Comparison of ENCODE assay signal across 21 cellular contexts in genomic region chr12:54934419-54934818, GRCh38. TPM values are rescaled to one million over a fixed set of nuclear protein-coding genes. Genes with fewer than 3 reads are reported as not detected.
A peak's percentile ranks its signal among the peaks of the same experiment; 100 is the strongest.
DNase-seq lines count a peak whose midpoint lies in the region; ATAC-seq, FAIRE-seq and TF ChIP-seq lines count a peak whose summit lies in the region.
"Had no signal": no experiment of that assay in that cellular context is flagged by ENCODE, and none has a peak within 500 bp of the region (broad histone marks: within the 10 kb centered on the region; RNA-seq: fewer than 3 reads in every experiment).

No MANE protein-coding gene starts in this region.

- H3K27ac ChIP-seq in IMR-90 (ENCODE audit: insufficient read depth, low read length), result no peak overlapping the region

- no peak for ATAC-seq in activated naive CD4-positive, alpha-beta T cell treated with anti-CD3 and anti-CD28 coated beads, Interleukin-2, amount 50 U/mL, for 72 hours
- ATAC-seq in IMR-90 (ENCODE audit: low read depth) (no peak), HG02884 (IDR thresholded peaks at IDR 0.05; ENCODE audit: unreplicated experiment) (no peak)
- no peak for ATAC-seq in activated naive CD8-positive, alpha-beta T cell treated with anti-CD3 and anti-CD28 coated beads, Interleukin-2, amount 50 U/mL, for 24 hours
- ATAC-seq in natural killer cell treated with Interleukin-12 subunit alpha and Interleukin-12 subunit beta and Interleukin-15 and Interleukin-18, amount 100 ng/mL, for 72 hours, result no peak

- H4K91ac ChIP-seq in IMR-90 (ENCODE audit: insufficient read depth, low read depth, low read length), result no peak overlapping the region

- no peak overlapping the region for H4K8ac ChIP-seq in IMR-90 (ENCODE audit: low read depth in 2 of 2, low read length in 2 of 2)

- peak overlapping the region; percentile 22 for H2BK5ac ChIP-seq in IMR-90 (ENCODE audit: low read depth, low read length, poor library complexity, severe bottlenecking)

- H3K4me1 ChIP-seq in IMR-90 (ENCODE audit: control insufficient read depth, insufficient read depth, low read length), result no peaks in the 10 kb centered on the region; the same call in 1 of the 2 replicates
- H3K4me1 ChIP-seq: HAP-1 had no signal

- TF ChIP-seq CTCF in IMR-90 (conservative IDR thresholded peaks at IDR 0.05; ENCODE audit: low read depth, low read length) (no peak), glutamatergic neuron (IDR thresholded peaks at IDR 0.05; ENCODE audit: partially characterized antibody, unreplicated experiment) (no peak)

- H3K18ac ChIP-seq in IMR-90 (ENCODE audit: low read depth, low read length), result no peak overlapping the region

- H4K5ac ChIP-seq in IMR-90 (ENCODE audit: low read depth, low read length), result peak overlapping the region; percentile 27; the same call in 1 of the 2 replicates

- no TSS peak for BruUV-seq in IMR-90 (replicated peaks; lab: Mats Ljungman, UMichigan)

- H3K4me1 Mint-ChIP-seq in activated naive CD4-positive, alpha-beta T cell treated with anti-CD3 and anti-CD28 coated beads for 36 hours (ENCODE audit: low read depth), result peaks cover 69% of the 10 kb centered on the region
- peaks cover 73% of the 10 kb centered on the region for H3K4me1 Mint-ChIP-seq in activated naive CD8-positive, alpha-beta T cell treated with anti-CD3 and anti-CD28 coated beads, Interleukin-2, amount 50 U/mL, for 24 hours
- peaks cover 58 to 67% of the 10 kb centered on the region in 2 donors for H3K4me1 Mint-ChIP-seq in natural killer cell treated with Interleukin-12 subunit alpha and Interleukin-12 subunit beta and Interleukin-15 and Interleukin-18, amount 100 ng/mL, for 72 hours (ENCODE audit: low read depth in 2 of 2)
- H3K4me1 Mint-ChIP-seq in glutamatergic neuron (ENCODE audit: low read depth, unreplicated experiment), result peaks cover 11% of the 10 kb centered on the region

- no peak overlapping the region for H3K56ac ChIP-seq in IMR-90 (ENCODE audit: extremely low read depth, insufficient read depth, low read length)

- no peak overlapping the region for H3K4ac ChIP-seq in IMR-90 (ENCODE audit: low read depth, low read length)

- no peak overlapping the region for H2BK15ac ChIP-seq in IMR-90 (ENCODE audit: low read depth, low read length)

- no peak overlapping the region for H3K9ac ChIP-seq in IMR-90 (ENCODE audit: low read depth, low read length)

- H2AFZ ChIP-seq in IMR-90 (replicated peaks; ENCODE audit: low read length, poor library complexity), result no peak overlapping the region

- POLR2A ChIA-PET in IMR-90 (lab: Charles Lee; ENCODE audit: unreplicated experiment), result no interaction called here

- H3K36me3 Mint-ChIP-seq in activated naive CD4-positive, alpha-beta T cell treated with anti-CD3 and anti-CD28 coated beads for 36 hours (ENCODE audit: low read depth), result peaks cover 13% of the 10 kb centered on the region
- peaks cover 40 to 76% of the 10 kb centered on the region in 2 donors for H3K36me3 Mint-ChIP-seq in activated naive CD4-positive, alpha-beta T cell treated with anti-CD3 and anti-CD28 coated beads, Interleukin-2, amount 50 U/mL, for 72 hours
- H3K36me3 Mint-ChIP-seq in activated naive CD8-positive, alpha-beta T cell treated with anti-CD3 and anti-CD28 coated beads, Interleukin-2, amount 50 U/mL, for 24 hours (ENCODE audit: low read depth), result peaks cover 50% of the 10 kb centered on the region
- peaks cover 53% of the 10 kb centered on the region for H3K36me3 Mint-ChIP-seq in natural killer cell treated with Interleukin-12 subunit alpha and Interleukin-12 subunit beta and Interleukin-15 and Interleukin-18, amount 100 ng/mL, for 72 hours
- peaks cover 7% of the 10 kb centered on the region for H3K36me3 Mint-ChIP-seq in glutamatergic neuron (ENCODE audit: unreplicated experiment)

- no peaks in the 10 kb centered on the region for H3K27me3 Mint-ChIP-seq in activated naive CD4-positive, alpha-beta T cell treated with anti-CD3 and anti-CD28 coated beads for 36 hours (ENCODE audit: low read depth)
- no peaks in the 10 kb centered on the region for H3K27me3 Mint-ChIP-seq in activated naive CD8-positive, alpha-beta T cell treated with anti-CD3 and anti-CD28 coated beads, Interleukin-2, amount 50 U/mL, for 24 hours
- H3K27me3 Mint-ChIP-seq in natural killer cell treated with Interleukin-12 subunit alpha and Interleukin-12 subunit beta and Interleukin-15 and Interleukin-18, amount 100 ng/mL, for 72 hours, result no peaks in the 10 kb centered on the region
- H3K27me3 Mint-ChIP-seq in glutamatergic neuron (ENCODE audit: unreplicated experiment), result no peaks in the 10 kb centered on the region
- H3K27me3 Mint-ChIP-seq: central memory CD8-positive, alpha-beta T cell had no signal

- H2BK120ac ChIP-seq in IMR-90 (ENCODE audit: low read depth, low read length), result no peak overlapping the region

- DNase-seq in activated naive CD4-positive, alpha-beta T cell treated with anti-CD3 and anti-CD28 coated beads for 36 hours, result no peak
- DNase-seq in activated naive CD4-positive, alpha-beta T cell treated with anti-CD3 and anti-CD28 coated beads, Interleukin-2, amount 50 U/mL, for 72 hours (ENCODE audit: low spot score in 2 of 2), result no peak
- DNase-seq in IMR-90, result no peak
- DNase-seq in activated naive CD8-positive, alpha-beta T cell treated with anti-CD3 and anti-CD28 coated beads, Interleukin-2, amount 50 U/mL, for 24 hours, result no peak
- DNase-seq in natural killer cell treated with Interleukin-12 subunit alpha and Interleukin-12 subunit beta and Interleukin-15 and Interleukin-18, amount 100 ng/mL, for 72 hours (ENCODE audit: low spot score), result no peak
- no peak for DNase-seq in glutamatergic neuron
- DNase-seq in RCC 7860 (ENCODE audit: low spot score), result no peak
- DNase-seq: activated CD4-positive, CD25-positive, alpha-beta regulatory T cell treated with anti-CD3 and anti-CD28 coated beads, Interleukin-2, amount 50 U/mL, for 72 hours; amygdala; effector CD4-positive, alpha-beta T cell; naive B cell; NCI-H1048; NCI-H2081; NCI-H510A treated with DMSO at 0.1 percent for 48 hours; stimulated activated CD4-positive, alpha-beta T cell treated with anti-CD3 and anti-CD28 coated beads, Interleukin-2, amount 100 ng/mL, for 24 hours; T-helper 9 cell had no signal

- no peak overlapping the region for H3K14ac ChIP-seq in IMR-90 (replicated peaks; ENCODE audit: low read depth, low read length)

- CTCF ChIA-PET in activated naive CD4-positive, alpha-beta T cell treated with anti-CD3 and anti-CD28 coated beads for 36 hours (lab: Charles Lee), result interaction anchor here (0.7 to 3.0 kb wide), 5 partner anchors 19 to 185 kb away, joined by 3 to 12 read pairs (median 4); partner anchors contain the start of gene MUCL1
- CTCF ChIA-PET in IMR-90 (lab: Yijun Ruan, JAX), result no interaction called here

- dilution Hi-C loops in IMR-90 (cut with HindIII; ENCODE audit: low sequenced_read_pairs, unreplicated experiment), result no loop called here

- H3K9me3 Mint-ChIP-seq in activated naive CD4-positive, alpha-beta T cell treated with anti-CD3 and anti-CD28 coated beads for 36 hours, result peaks cover 18% of the 10 kb centered on the region
- peaks cover 40 to 52% of the 10 kb centered on the region in 2 donors for H3K9me3 Mint-ChIP-seq in activated naive CD4-positive, alpha-beta T cell treated with anti-CD3 and anti-CD28 coated beads, Interleukin-2, amount 50 U/mL, for 72 hours
- peaks cover 35% of the 10 kb centered on the region for H3K9me3 Mint-ChIP-seq in activated naive CD8-positive, alpha-beta T cell treated with anti-CD3 and anti-CD28 coated beads, Interleukin-2, amount 50 U/mL, for 24 hours
- peaks cover 32% of the 10 kb centered on the region for H3K9me3 Mint-ChIP-seq in natural killer cell treated with Interleukin-12 subunit alpha and Interleukin-12 subunit beta and Interleukin-15 and Interleukin-18, amount 100 ng/mL, for 72 hours
- no peaks in the 10 kb centered on the region for H3K9me3 Mint-ChIP-seq in glutamatergic neuron (ENCODE audit: unreplicated experiment)

- WGBS in IMR-90 (ENCODE audit: extremely low coverage in 2 of 2, insufficient read length in 1 of 2), 2 experiments, result no CpG with 5 or more reads among the region's 1 CpG

- H3K9me3 ChIP-seq in IMR-90 (ENCODE audit: control insufficient read depth, insufficient read depth, low read length), result no peaks in the 10 kb centered on the region

- in situ Hi-C loops in IMR-90 (cut with MboI; ENCODE audit: low sequenced_read_pairs), result no loop called here

- no peak overlapping the region for H3K23ac ChIP-seq in IMR-90 (ENCODE audit: low read depth, low read length)

- no peak overlapping the region for H2AK5ac ChIP-seq in IMR-90 (ENCODE audit: low read depth, low read length)

- no peaks in the 10 kb centered on the region for H3K79me1 ChIP-seq in IMR-90 (ENCODE audit: low read depth in 1 of 2, low read length in 2 of 2)

- no peak overlapping the region for H3K4me3 ChIP-seq in IMR-90 (ENCODE audit: insufficient read depth, low read depth, low read length)
- H3K4me3 ChIP-seq: HAP-1, lung, SJSA1 had no signal

- no peaks in the 10 kb centered on the region for H4K20me1 ChIP-seq in IMR-90 (ENCODE audit: insufficient read depth, low read length)

- H3K36me3 ChIP-seq in IMR-90 (ENCODE audit: control insufficient read depth, insufficient read depth, low read length), result no peaks in the 10 kb centered on the region
- H3K36me3 ChIP-seq: HAP-1, SJSA1 had no signal

- H3K4me3 Mint-ChIP-seq in activated naive CD4-positive, alpha-beta T cell treated with anti-CD3 and anti-CD28 coated beads for 36 hours, result no peak overlapping the region
- H3K4me3 Mint-ChIP-seq in activated naive CD8-positive, alpha-beta T cell treated with anti-CD3 and anti-CD28 coated beads, Interleukin-2, amount 50 U/mL, for 24 hours, result no peak overlapping the region
- H3K4me3 Mint-ChIP-seq in natural killer cell treated with Interleukin-12 subunit alpha and Interleukin-12 subunit beta and Interleukin-15 and Interleukin-18, amount 100 ng/mL, for 72 hours, result peak overlapping the region; percentile 62
- H3K4me3 Mint-ChIP-seq in glutamatergic neuron (ENCODE audit: unreplicated experiment), result no peak overlapping the region
- H3K4me3 Mint-ChIP-seq: central memory CD8-positive, alpha-beta T cell; naive B cell had no signal

- no peaks in the 10 kb centered on the region for H3K9me1 ChIP-seq in IMR-90 (ENCODE audit: insufficient read depth, low read length)

- H3K4me2 ChIP-seq in IMR-90 (ENCODE audit: low read depth, low read length), result no peak overlapping the region; the same call in 1 of the 2 replicates

- H2BK20ac ChIP-seq in IMR-90 (ENCODE audit: low read depth, low read length), result no peak overlapping the region; the same call in 1 of the 2 replicates

- intact Hi-C loops in activated naive CD4-positive, alpha-beta T cell treated with anti-CD3 and anti-CD28 coated beads for 36 hours (cut with micrococcal nuclease), result loop anchor here (2.0 kb wide), 1 partner anchor 138 kb away; no protein-coding TSS in a partner anchor
- intact Hi-C loops in IMR-90 (cut with micrococcal nuclease), result no loop called here

- H2AK9ac ChIP-seq in IMR-90 (replicated peaks; ENCODE audit: low read depth, low read length, poor library complexity), result no peak overlapping the region

- TF ChIP-seq RAD21 in IMR-90 (IDR thresholded peaks at IDR 0.05; ENCODE audit: low read length), result no peak

- TF ChIP-seq POLR2A in IMR-90 (IDR thresholded peaks at IDR 0.05; ENCODE audit: low read depth, low read length), result no peak

- peak overlapping the region; percentile 79 for H3K27ac Mint-ChIP-seq in activated naive CD4-positive, alpha-beta T cell treated with anti-CD3 and anti-CD28 coated beads for 36 hours
- H3K27ac Mint-ChIP-seq in activated naive CD4-positive, alpha-beta T cell treated with anti-CD3 and anti-CD28 coated beads, Interleukin-2, amount 50 U/mL, for 72 hours, result peak overlapping the region in 1 of 2 donors; percentile 94
- H3K27ac Mint-ChIP-seq in activated naive CD8-positive, alpha-beta T cell treated with anti-CD3 and anti-CD28 coated beads, Interleukin-2, amount 50 U/mL, for 24 hours, result peak overlapping the region; percentile 97
- peak overlapping the region; percentile 94 to 98 for H3K27ac Mint-ChIP-seq in natural killer cell treated with Interleukin-12 subunit alpha and Interleukin-12 subunit beta and Interleukin-15 and Interleukin-18, amount 100 ng/mL, for 72 hours
- no peak overlapping the region for H3K27ac Mint-ChIP-seq in glutamatergic neuron (ENCODE audit: unreplicated experiment)
- H3K27ac Mint-ChIP-seq: naive B cell had no signal

- no peaks in the 10 kb centered on the region for H3K27me3 ChIP-seq in IMR-90 (ENCODE audit: control insufficient read depth, insufficient read depth, low read length)
- H3K27me3 ChIP-seq: SJSA1 had no signal

- no peak for FAIRE-seq in RCC 7860 (lab: Jason Lieb, UNC)

RNA-seq across cellular contexts. Expression of gene TESPA1, which starts 50.1 kb away (rescaled TPM):
- 10 to 100 TPM; 43.9 to 45.1 TPM for total RNA-seq in activated naive CD4-positive, alpha-beta T cell treated with anti-CD3 and anti-CD28 coated beads for 36 hours
- total RNA-seq in activated naive CD4-positive, alpha-beta T cell treated with anti-CD3 and anti-CD28 coated beads, Interleukin-2, amount 50 U/mL, for 72 hours, result 10 to 100 TPM; 94.7 to 95.8 TPM
- not detected in 2 replicates for total RNA-seq in IMR-90 (2012; rRNA removed)
- not detected in 2 replicates for polyA plus RNA-seq in IMR-90 (2012; rRNA removed)
- not detected in 2 replicates for polyA plus RNA-seq in IMR-90 (2012; cell fraction: cytosol; rRNA removed)
- polyA plus RNA-seq in IMR-90 (2012; cell fraction: nucleus; rRNA removed; ENCODE audit: low replicate concordance), result not detected in 2 replicates
- 10 to 100 TPM; 45.9 to 67.2 TPM for total RNA-seq in natural killer cell treated with Interleukin-12 subunit alpha and Interleukin-12 subunit beta and Interleukin-15 and Interleukin-18, amount 100 ng/mL, for 72 hours
- total RNA-seq in glutamatergic neuron (ENCODE audit: unreplicated experiment), result not detected

Comparison
In these comparisons a context has a peak if more than half of its experiments do, and no peak if none do; other contexts are left out.
1. RNA of gene TESPA1, which starts 50.1 kb away (total RNA-seq): 94.7 to 95.8 TPM in activated naive CD4-positive, alpha-beta T cell treated with anti-CD3 and anti-CD28 coated beads, Interleukin-2, amount 50 U/mL, for 72 hours, 45.9 to 67.2 TPM in natural killer cell treated with Interleukin-12 subunit alpha and Interleukin-12 subunit beta and Interleukin-15 and Interleukin-18, amount 100 ng/mL, for 72 hours and 43.9 to 45.1 TPM in activated naive CD4-positive, alpha-beta T cell treated with anti-CD3 and anti-CD28 coated beads for 36 hours; not detected in IMR-90 and not detected in glutamatergic neuron (single experiment); every median in the first group is over 10 times any median in the second.